Comparison of ENCODE assay signal across 19 cellular contexts in genomic region chr7:15463801-15464761, GRCh38.
A peak's percentile ranks its signal among the peaks of the same experiment; 100 is the strongest.
DNase-seq lines count a peak whose midpoint lies in the region; ATAC-seq and TF ChIP-seq lines count a peak whose summit lies in the region.
"Had no signal": no experiment of that assay in that cellular context is flagged by ENCODE, and none has a peak within 500 bp of the region (broad histone marks: within the 10 kb centered on the region; RNA-seq: fewer than 3 reads in every experiment).

No MANE protein-coding gene starts in this region.

- H3K23ac ChIP-seq in mesenchymal stem cell (ENCODE audit: low read length in 2 of 2), result no peak overlapping the region

- H3K9me2 ChIP-seq in GM23248 (ENCODE audit: insufficient read depth), result no peaks in the 10 kb centered on the region

- H3K27ac ChIP-seq in GM23248, result peak overlapping the region; percentile 54
- peak overlapping the region; percentile 47 to 68 (median 55) for H3K27ac ChIP-seq in esophagus muscularis mucosa (replicated peaks in 1 of 4)
- no peak overlapping the region for H3K27ac ChIP-seq in mesenchymal stem cell (ENCODE audit: low read length, poor library complexity, severe bottlenecking)
- peak overlapping the region in 3 of 4 donors; percentile 30 to 73 (median 47) for H3K27ac ChIP-seq in tibial nerve
- H3K27ac ChIP-seq: BLaER1, cardiac muscle cell, prostate gland had no signal

- no peak overlapping the region for H2AK5ac ChIP-seq in mesenchymal stem cell (ENCODE audit: low read length, severe bottlenecking)

- TF ChIP-seq CTCF in esophagus muscularis mucosa (IDR thresholded peaks at IDR 0.05), result no peak
- no peak for TF ChIP-seq CTCF in tibial nerve (IDR thresholded peaks at IDR 0.05)
- no peak for TF ChIP-seq CTCF in GM20000 (IDR thresholded peaks at IDR 0.05; ENCODE audit: extremely low read depth, missing control alignments)

- H3K9ac ChIP-seq in GM23248 (peak overlapping the region; percentile 16; the same call in 1 of the 2 replicates), mesenchymal stem cell (ENCODE audit: low read length) (peak overlapping the region; percentile 82)
- H3K9ac ChIP-seq: BLaER1 had no signal

- no peak overlapping the region for H2BK12ac ChIP-seq in mesenchymal stem cell (ENCODE audit: low read length in 2 of 2)

- peak overlapping the region; percentile 64 for H3K4me2 ChIP-seq in GM23248 (ENCODE audit: unreplicated experiment)
- no peak overlapping the region for H3K4me2 ChIP-seq in mesenchymal stem cell (ENCODE audit: low read length, poor library complexity, severe bottlenecking)
- H3K4me2 ChIP-seq: BLaER1 had no signal

- TF ChIP-seq EP300 in esophagus muscularis mucosa (IDR thresholded peaks at IDR 0.05) (no peak), tibial nerve (IDR thresholded peaks at IDR 0.05) (peak in 1 of 2 donors; percentile 39)

- 12% methylated on average over 6 of the region's 6 CpGs for WGBS in GM23248 (ENCODE audit: low coverage in 1 of 2, low lambda C conversion rate in 2 of 2, missing lambda C conversion rate in 2 of 2), 2 experiments
- 34% methylated on average over 6 of the region's 6 CpGs for WGBS in esophagus muscularis mucosa
- WGBS in mesenchymal stem cell, result 98% methylated on average over 5 of the region's 6 CpGs
- WGBS in tibial nerve, 2 donors, result 55 to 63% methylated on average over 6 of the region's 6 CpGs

- in situ Hi-C loops in GM23248 (cut with MboI), result no loop called here
- in situ Hi-C loops in G401 (cut with HindIII; ENCODE audit: low sequenced_read_pairs), result no loop called here

- H3F3A ChIP-seq in GM23248 (ENCODE audit: insufficient read depth), result peaks cover 39% of the 10 kb centered on the region

- no peak overlapping the region for H2BK120ac ChIP-seq in mesenchymal stem cell (ENCODE audit: low read depth, low read length)

- H3K36me3 ChIP-seq in GM23248 (ENCODE audit: low read depth) (no peaks in the 10 kb centered on the region), esophagus muscularis mucosa (no peaks in the 10 kb centered on the region), mesenchymal stem cell (ENCODE audit: control insufficient read depth in 1 of 2, insufficient read depth in 2 of 2, low read depth in 1 of 2, low read length in 2 of 2) (no peaks in the 10 kb centered on the region), tibial nerve (no peaks in the 10 kb centered on the region)
- H3K36me3 ChIP-seq: BLaER1, cardiac muscle cell, prostate gland had no signal

- no peak overlapping the region for H4K8ac ChIP-seq in mesenchymal stem cell (ENCODE audit: low read length)

- H3K4me3 ChIP-seq in GM23248, result peak overlapping the region; percentile 37; the same call in 1 of the 2 replicates
- peak overlapping the region in 1 of 4 donors; percentile 28 for H3K4me3 ChIP-seq in esophagus muscularis mucosa
- peak overlapping the region in 1 of 2 experiments; percentile 63 for H3K4me3 ChIP-seq in mesenchymal stem cell (ENCODE audit: insufficient read depth in 1 of 2, low read depth in 1 of 2, low read length in 2 of 2)
- H3K4me3 ChIP-seq in tibial nerve, result peak overlapping the region in 1 of 4 donors; percentile 4
- H3K4me3 ChIP-seq: BLaER1, cardiac muscle cell, lung, prostate gland had no signal

- H3K79me2 ChIP-seq in GM23248 (ENCODE audit: insufficient read depth), result no peaks in the 10 kb centered on the region

- no peak for ATAC-seq in HG03135 (IDR thresholded peaks at IDR 0.05; ENCODE audit: unreplicated experiment)
- ATAC-seq: activated CD8-positive, alpha-beta T cell treated with anti-CD3 and anti-CD28 coated beads for 36 hours; natural killer cell; stimulated activated naive CD8-positive, alpha-beta T cell treated with anti-CD3 and anti-CD28 coated beads, Interleukin-15, amount 100 ng/mL, for 72 hours had no signal

- no peaks in the 10 kb centered on the region for H3K79me1 ChIP-seq in mesenchymal stem cell (replicated peaks; ENCODE audit: low read length, poor library complexity, severe bottlenecking)

- H2AFZ ChIP-seq in GM23248, result peak overlapping the region; percentile 14
- H2AFZ ChIP-seq in mesenchymal stem cell (ENCODE audit: low read depth, low read length), result no peak overlapping the region

- H4K20me1 ChIP-seq in GM23248 (ENCODE audit: insufficient read depth), result no peaks in the 10 kb centered on the region
- H4K20me1 ChIP-seq: BLaER1 had no signal

- H2BK5ac ChIP-seq in mesenchymal stem cell (ENCODE audit: low read depth, low read length, poor library complexity, severe bottlenecking), result no peak overlapping the region

- peak; percentile 56 for DNase-seq in GM23248
- DNase-seq in esophagus muscularis mucosa (ENCODE audit: extremely low spot score), result no peak
- no peak for DNase-seq in mesenchymal stem cell
- no peak for DNase-seq in tibial nerve (ENCODE audit: low spot score in 2 of 2)
- no peak for DNase-seq in GM20000 (ENCODE audit: low spot score)
- DNase-seq in G401 (ENCODE audit: low spot score), result no peak
- DNase-seq: activated CD8-positive, alpha-beta T cell treated with anti-CD3 and anti-CD28 coated beads for 36 hours; activated naive CD8-positive, alpha-beta T cell treated with anti-CD3 and anti-CD28 coated beads for 36 hours; activated T-cell treated with anti-CD3 and anti-CD28 coated beads, Interleukin-2, amount 50 U/mL, for 48 hours; effector memory CD4-positive, alpha-beta T cell; natural killer cell; NCI-H2107; NCI-H748 treated with DMSO at 0.1 percent for 48 hours; stimulated activated naive CD8-positive, alpha-beta T cell treated with anti-CD3 and anti-CD28 coated beads, Interleukin-15, amount 100 ng/mL, for 72 hours had no signal

- H3K14ac ChIP-seq in mesenchymal stem cell (ENCODE audit: low read length in 2 of 2), result no peak overlapping the region

- peaks cover 44% of the 10 kb centered on the region for H3K4me1 ChIP-seq in GM23248 (ENCODE audit: insufficient read depth)
- peaks cover 14 to 33% (median 24%) of the 10 kb centered on the region in 4 donors for H3K4me1 ChIP-seq in esophagus muscularis mucosa
- no peaks in the 10 kb centered on the region for H3K4me1 ChIP-seq in mesenchymal stem cell (ENCODE audit: control insufficient read depth, insufficient read depth, low read depth, low read length)
- peaks cover 0 to 35% (median under 1%) of the 10 kb centered on the region in 4 donors for H3K4me1 ChIP-seq in tibial nerve
- H3K4me1 ChIP-seq: prostate gland had no signal

- H3K9me3 ChIP-seq in GM23248 (ENCODE audit: low read depth), result no peaks in the 10 kb centered on the region
- no peaks in the 10 kb centered on the region for H3K9me3 ChIP-seq in esophagus muscularis mucosa
- no peaks in the 10 kb centered on the region for H3K9me3 ChIP-seq in mesenchymal stem cell (ENCODE audit: control insufficient read depth, low read length)
- no peaks in the 10 kb centered on the region for H3K9me3 ChIP-seq in tibial nerve
- H3K9me3 ChIP-seq: BLaER1, prostate gland had no signal

- no peak overlapping the region for H3K4ac ChIP-seq in mesenchymal stem cell (ENCODE audit: low read depth in 1 of 2, low read length in 2 of 2)

- intact Hi-C loops in esophagus muscularis mucosa (cut with DNase I), result no loop called here

- no peak overlapping the region for H4K91ac ChIP-seq in mesenchymal stem cell (ENCODE audit: low read length)

- H2BK15ac ChIP-seq in mesenchymal stem cell (ENCODE audit: low read depth, poor library complexity, severe bottlenecking), result no peak overlapping the region

- TF ChIP-seq POLR2A in esophagus muscularis mucosa (IDR thresholded peaks at IDR 0.05; ENCODE audit: low read depth) (no peak), tibial nerve (IDR thresholded peaks at IDR 0.05) (no peak)

- H3K27me3 ChIP-seq in GM23248 (replicated peaks; ENCODE audit: insufficient read depth) (no peaks in the 10 kb centered on the region), esophagus muscularis mucosa (no peaks in the 10 kb centered on the region), mesenchymal stem cell (ENCODE audit: control insufficient read depth in 1 of 2, insufficient read depth in 1 of 2, low read length in 2 of 2) (no peaks in the 10 kb centered on the region), tibial nerve (no peaks in the 10 kb centered on the region)
- H3K27me3 ChIP-seq: BLaER1, cardiac muscle cell had no signal

- H3K18ac ChIP-seq in mesenchymal stem cell (ENCODE audit: low read depth in 1 of 2, low read length in 2 of 2), result no peak overlapping the region
